Comparison of ENCODE assay signal across 2 cellular contexts in the genomic region with DNA sequence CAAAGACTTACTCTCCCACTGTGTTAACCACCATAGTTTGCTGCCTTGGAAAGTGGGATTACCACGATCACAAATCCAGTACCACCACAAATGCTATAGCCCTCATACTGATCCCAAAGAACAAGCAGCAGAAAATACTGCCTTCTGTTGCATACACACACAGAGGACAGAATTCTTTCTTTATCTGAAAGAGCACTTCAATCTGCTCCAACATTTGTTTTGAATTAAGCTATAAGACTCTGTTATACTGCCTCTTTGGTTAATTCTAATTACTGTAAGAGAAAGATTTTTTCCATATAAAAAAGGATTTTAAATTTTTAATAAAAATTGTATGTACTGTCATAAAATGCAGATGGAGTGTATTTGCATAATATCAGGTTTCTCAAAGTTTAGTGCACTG.
TF ChIP-seq lines count a peak whose summit lies in the region.

No MANE protein-coding gene starts in this region.

TF ChIP-seq in SK-N-SH treated with all-trans-retinoic acid at 6 μM for 48 hours, 23 proteins besides CTCF, POLR2A, EP300 and RAD21 (continued from another document):
- TF ChIP-seq, protein P1, sequence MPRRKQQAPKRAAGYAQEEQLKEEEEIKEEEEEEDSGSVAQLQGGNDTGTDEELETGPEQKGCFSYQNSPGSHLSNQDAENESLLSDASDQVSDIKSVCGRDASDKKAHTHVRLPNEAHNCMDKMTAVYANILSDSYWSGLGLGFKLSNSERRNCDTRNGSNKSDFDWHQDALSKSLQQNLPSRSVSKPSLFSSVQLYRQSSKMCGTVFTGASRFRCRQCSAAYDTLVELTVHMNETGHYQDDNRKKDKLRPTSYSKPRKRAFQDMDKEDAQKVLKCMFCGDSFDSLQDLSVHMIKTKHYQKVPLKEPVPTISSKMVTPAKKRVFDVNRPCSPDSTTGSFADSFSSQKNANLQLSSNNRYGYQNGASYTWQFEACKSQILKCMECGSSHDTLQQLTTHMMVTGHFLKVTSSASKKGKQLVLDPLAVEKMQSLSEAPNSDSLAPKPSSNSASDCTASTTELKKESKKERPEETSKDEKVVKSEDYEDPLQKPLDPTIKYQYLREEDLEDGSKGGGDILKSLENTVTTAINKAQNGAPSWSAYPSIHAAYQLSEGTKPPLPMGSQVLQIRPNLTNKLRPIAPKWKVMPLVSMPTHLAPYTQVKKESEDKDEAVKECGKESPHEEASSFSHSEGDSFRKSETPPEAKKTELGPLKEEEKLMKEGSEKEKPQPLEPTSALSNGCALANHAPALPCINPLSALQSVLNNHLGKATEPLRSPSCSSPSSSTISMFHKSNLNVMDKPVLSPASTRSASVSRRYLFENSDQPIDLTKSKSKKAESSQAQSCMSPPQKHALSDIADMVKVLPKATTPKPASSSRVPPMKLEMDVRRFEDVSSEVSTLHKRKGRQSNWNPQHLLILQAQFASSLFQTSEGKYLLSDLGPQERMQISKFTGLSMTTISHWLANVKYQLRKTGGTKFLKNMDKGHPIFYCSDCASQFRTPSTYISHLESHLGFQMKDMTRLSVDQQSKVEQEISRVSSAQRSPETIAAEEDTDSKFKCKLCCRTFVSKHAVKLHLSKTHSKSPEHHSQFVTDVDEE (CRISPR knock-in tag; IDR thresholded peaks at IDR 0.05) = no peak
- TF ChIP-seq OSR1 (CRISPR knock-in tag; IDR thresholded peaks at IDR 0.05) = no peak

TF ChIP-seq in SK-N-SH, 30 proteins besides CTCF, POLR2A, EP300 and RAD21 (continued from another document):
- TF ChIP-seq, protein P2, sequence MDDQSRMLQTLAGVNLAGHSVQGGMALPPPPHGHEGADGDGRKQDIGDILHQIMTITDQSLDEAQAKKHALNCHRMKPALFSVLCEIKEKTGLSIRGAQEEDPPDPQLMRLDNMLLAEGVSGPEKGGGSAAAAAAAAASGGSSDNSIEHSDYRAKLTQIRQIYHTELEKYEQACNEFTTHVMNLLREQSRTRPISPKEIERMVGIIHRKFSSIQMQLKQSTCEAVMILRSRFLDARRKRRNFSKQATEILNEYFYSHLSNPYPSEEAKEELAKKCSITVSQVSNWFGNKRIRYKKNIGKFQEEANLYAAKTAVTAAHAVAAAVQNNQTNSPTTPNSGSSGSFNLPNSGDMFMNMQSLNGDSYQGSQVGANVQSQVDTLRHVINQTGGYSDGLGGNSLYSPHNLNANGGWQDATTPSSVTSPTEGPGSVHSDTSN (IDR thresholded peaks at IDR 0.05) = no peak
- TF ChIP-seq RCOR1 (IDR thresholded peaks at IDR 0.05; ENCODE audit: low read length) = no peak
- TF ChIP-seq SIN3A (IDR thresholded peaks at IDR 0.05; ENCODE audit: borderline replicate concordance, low read depth, low read length) = no peak
- no peak for TF ChIP-seq POLR2AphosphoS5 (IDR thresholded peaks at IDR 0.05; ENCODE audit: low read depth, low read length)
- no peak for TF ChIP-seq NFIC (IDR thresholded peaks at IDR 0.05; ENCODE audit: borderline replicate concordance)
- TF ChIP-seq TCF12 (IDR thresholded peaks at IDR 0.05) = no peak
- TF ChIP-seq GABPA (IDR thresholded peaks at IDR 0.05; ENCODE audit: low read depth) = no peak
- TF ChIP-seq, protein P3, sequence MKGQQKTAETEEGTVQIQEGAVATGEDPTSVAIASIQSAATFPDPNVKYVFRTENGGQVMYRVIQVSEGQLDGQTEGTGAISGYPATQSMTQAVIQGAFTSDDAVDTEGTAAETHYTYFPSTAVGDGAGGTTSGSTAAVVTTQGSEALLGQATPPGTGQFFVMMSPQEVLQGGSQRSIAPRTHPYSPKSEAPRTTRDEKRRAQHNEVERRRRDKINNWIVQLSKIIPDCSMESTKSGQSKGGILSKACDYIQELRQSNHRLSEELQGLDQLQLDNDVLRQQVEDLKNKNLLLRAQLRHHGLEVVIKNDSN (IDR thresholded peaks at IDR 0.05; ENCODE audit: borderline replicate concordance, low read depth) = no peak
- TF ChIP-seq ELF1 (IDR thresholded peaks at IDR 0.05) = no peak
- TF ChIP-seq, protein P4, sequence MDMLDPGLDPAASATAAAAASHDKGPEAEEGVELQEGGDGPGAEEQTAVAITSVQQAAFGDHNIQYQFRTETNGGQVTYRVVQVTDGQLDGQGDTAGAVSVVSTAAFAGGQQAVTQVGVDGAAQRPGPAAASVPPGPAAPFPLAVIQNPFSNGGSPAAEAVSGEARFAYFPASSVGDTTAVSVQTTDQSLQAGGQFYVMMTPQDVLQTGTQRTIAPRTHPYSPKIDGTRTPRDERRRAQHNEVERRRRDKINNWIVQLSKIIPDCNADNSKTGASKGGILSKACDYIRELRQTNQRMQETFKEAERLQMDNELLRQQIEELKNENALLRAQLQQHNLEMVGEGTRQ (IDR thresholded peaks at IDR 0.05; ENCODE audit: borderline replicate concordance, low read depth, low read length) = no peak
- TF ChIP-seq EZH2phosphoT487 (IDR thresholded peaks at IDR 0.05; ENCODE audit: borderline replicate concordance, low read depth) = no peak
- no peak for TF ChIP-seq YY1 (IDR thresholded peaks at IDR 0.05; ENCODE audit: low read depth)
